8 cellular contexts compared by ENCODE assay signal in the genomic region with DNA sequence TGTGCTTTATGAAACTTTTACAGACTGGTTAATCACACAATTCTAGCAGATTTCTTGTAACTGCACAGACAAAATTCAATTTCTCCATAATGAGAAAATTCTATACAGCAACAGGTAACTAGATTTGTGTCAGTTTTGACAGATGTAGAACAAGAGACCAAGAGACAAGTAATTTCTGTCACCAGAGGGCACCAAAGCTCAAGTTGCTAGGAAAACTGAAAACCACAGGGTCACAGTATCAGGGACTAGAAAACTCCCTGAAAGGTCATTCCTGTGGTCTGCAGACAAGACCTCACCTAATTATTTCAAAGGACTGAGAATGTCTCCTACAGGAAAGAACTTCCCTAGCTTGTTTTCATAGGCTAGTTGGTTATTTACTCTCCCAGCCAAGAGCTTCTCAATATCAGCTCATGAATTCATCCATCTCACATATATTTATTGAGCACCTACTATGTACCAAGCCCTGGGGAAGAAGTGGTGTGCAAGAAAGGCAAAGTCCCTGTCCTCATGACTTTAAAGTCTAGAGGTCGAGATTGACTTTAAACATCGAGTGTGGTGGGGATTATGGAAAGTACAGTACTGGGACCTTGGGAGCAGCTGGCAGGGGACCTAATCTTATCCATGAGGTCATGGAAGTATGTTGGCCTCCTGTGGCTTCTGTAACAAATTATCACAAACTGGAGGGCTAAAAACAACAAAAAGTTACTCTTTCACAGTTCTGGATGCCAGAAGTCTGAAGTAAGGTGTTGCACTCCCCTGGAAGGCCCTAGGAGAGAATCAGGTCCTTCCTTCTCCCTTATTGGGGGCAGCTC. TPM values are rescaled to one million over a fixed set of nuclear protein-coding genes. Genes with fewer than 3 reads are reported as not detected.
DNase-seq lines count a peak whose midpoint lies in the region; ATAC-seq, FAIRE-seq and TF ChIP-seq lines count a peak whose summit lies in the region.

No MANE protein-coding gene starts in this region.

- FAIRE-seq in RCC 7860 (lab: Jason Lieb, UNC), result peak; percentile 14

- no peak overlapping the region for H3K27ac ChIP-seq in lower lobe of right lung

- no peaks in the 10 kb centered on the region for H3K27me3 ChIP-seq in lower lobe of right lung (ENCODE audit: low read depth)

- peak; percentile 68 for TF ChIP-seq CTCF in lower lobe of right lung (IDR thresholded peaks at IDR 0.05)

- ATAC-seq in lower lobe of right lung (peak; percentile 34 to 69), HG03095 (IDR thresholded peaks at IDR 0.05; ENCODE audit: unreplicated experiment) (no peak), GM21360 (IDR thresholded peaks at IDR 0.05; ENCODE audit: unreplicated experiment) (no peak)

- no peaks in the 10 kb centered on the region for H3K36me3 ChIP-seq in lower lobe of right lung

- TF ChIP-seq EP300 in Ishikawa (IDR thresholded peaks at IDR 0.05; ENCODE audit: borderline replicate concordance), result no peak

- TF ChIP-seq RAD21 in Ishikawa (IDR thresholded peaks at IDR 0.05; ENCODE audit: low read depth), result peak; percentile 87

- H3K4me1 ChIP-seq in lower lobe of right lung, result peaks cover 9% of the 10 kb centered on the region

- intact Hi-C loops in lower lobe of right lung (cut with DNase I), result no loop called here

- DNase-seq in stimulated activated CD4-positive, alpha-beta T cell treated with anti-CD3 and anti-CD28 coated beads, Interleukin-2, amount 100 ng/mL, for 4 hours (ENCODE audit: low read depth), result peak; percentile 10
- DNase-seq in stimulated activated CD4-positive, alpha-beta T cell treated with anti-CD3 and anti-CD28 coated beads, Interleukin-12 subunit alpha, Interleukin-12 subunit beta, amount 100 ng/mL, for 4 hours, result no peak
- DNase-seq in RCC 7860 (ENCODE audit: low spot score), result peak; percentile 57
- peak; percentile 53 to 65 for DNase-seq in dermis microvascular lymphatic vessel endothelial cell (ENCODE audit: low read depth in 2 of 2)
- no peak for DNase-seq in lower lobe of right lung

- H3K4me3 ChIP-seq in lower lobe of right lung, result no peak overlapping the region

- no peaks in the 10 kb centered on the region for H3K9me3 ChIP-seq in lower lobe of right lung

TF ChIP-seq in Ishikawa, 13 proteins besides CTCF, POLR2A, EP300 and RAD21:
- TF ChIP-seq EGR1 (IDR thresholded peaks at IDR 0.05) (no peak), TCF12 (IDR thresholded peaks at IDR 0.05; ENCODE audit: low read depth) (no peak), NFIC (IDR thresholded peaks at IDR 0.05) (no peak), CREB1 (IDR thresholded peaks at IDR 0.05; ENCODE audit: low read depth) (no peak), YY1 (IDR thresholded peaks at IDR 0.05; ENCODE audit: low read depth) (no peak)
- TF ChIP-seq, protein P1, sequence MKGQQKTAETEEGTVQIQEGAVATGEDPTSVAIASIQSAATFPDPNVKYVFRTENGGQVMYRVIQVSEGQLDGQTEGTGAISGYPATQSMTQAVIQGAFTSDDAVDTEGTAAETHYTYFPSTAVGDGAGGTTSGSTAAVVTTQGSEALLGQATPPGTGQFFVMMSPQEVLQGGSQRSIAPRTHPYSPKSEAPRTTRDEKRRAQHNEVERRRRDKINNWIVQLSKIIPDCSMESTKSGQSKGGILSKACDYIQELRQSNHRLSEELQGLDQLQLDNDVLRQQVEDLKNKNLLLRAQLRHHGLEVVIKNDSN (IDR thresholded peaks at IDR 0.05), result no peak
- TF ChIP-seq, protein P2, sequence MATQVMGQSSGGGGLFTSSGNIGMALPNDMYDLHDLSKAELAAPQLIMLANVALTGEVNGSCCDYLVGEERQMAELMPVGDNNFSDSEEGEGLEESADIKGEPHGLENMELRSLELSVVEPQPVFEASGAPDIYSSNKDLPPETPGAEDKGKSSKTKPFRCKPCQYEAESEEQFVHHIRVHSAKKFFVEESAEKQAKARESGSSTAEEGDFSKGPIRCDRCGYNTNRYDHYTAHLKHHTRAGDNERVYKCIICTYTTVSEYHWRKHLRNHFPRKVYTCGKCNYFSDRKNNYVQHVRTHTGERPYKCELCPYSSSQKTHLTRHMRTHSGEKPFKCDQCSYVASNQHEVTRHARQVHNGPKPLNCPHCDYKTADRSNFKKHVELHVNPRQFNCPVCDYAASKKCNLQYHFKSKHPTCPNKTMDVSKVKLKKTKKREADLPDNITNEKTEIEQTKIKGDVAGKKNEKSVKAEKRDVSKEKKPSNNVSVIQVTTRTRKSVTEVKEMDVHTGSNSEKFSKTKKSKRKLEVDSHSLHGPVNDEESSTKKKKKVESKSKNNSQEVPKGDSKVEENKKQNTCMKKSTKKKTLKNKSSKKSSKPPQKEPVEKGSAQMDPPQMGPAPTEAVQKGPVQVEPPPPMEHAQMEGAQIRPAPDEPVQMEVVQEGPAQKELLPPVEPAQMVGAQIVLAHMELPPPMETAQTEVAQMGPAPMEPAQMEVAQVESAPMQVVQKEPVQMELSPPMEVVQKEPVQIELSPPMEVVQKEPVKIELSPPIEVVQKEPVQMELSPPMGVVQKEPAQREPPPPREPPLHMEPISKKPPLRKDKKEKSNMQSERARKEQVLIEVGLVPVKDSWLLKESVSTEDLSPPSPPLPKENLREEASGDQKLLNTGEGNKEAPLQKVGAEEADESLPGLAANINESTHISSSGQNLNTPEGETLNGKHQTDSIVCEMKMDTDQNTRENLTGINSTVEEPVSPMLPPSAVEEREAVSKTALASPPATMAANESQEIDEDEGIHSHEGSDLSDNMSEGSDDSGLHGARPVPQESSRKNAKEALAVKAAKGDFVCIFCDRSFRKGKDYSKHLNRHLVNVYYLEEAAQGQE (IDR thresholded peaks at IDR 0.05; ENCODE audit: low read depth), result no peak

RNA-seq across cellular contexts. Expression of a gene that starts 47.8 kb away (rescaled TPM):
- total RNA-seq in dermis microvascular lymphatic vessel endothelial cell (44.4 and 51.1 TPM in 2 replicates), lower lobe of right lung (39.4 TPM)

Comparison
In these comparisons a context has a peak if more than half of its experiments do, and no peak if none do; other contexts are left out.
1. DNase-seq: peak in stimulated activated CD4-positive, alpha-beta T cell treated with anti-CD3 and anti-CD28 coated beads, Interleukin-2, amount 100 ng/mL, for 4 hours (single experiment), RCC 7860 (single experiment) and dermis microvascular lymphatic vessel endothelial cell (2 of 2); none in stimulated activated CD4-positive, alpha-beta T cell treated with anti-CD3 and anti-CD28 coated beads, Interleukin-12 subunit alpha, Interleukin-12 subunit beta, amount 100 ng/mL, for 4 hours (single experiment) and lower lobe of right lung (single experiment).
2. ATAC-seq: peak in lower lobe of right lung (2 of 2); none in HG03095 (single experiment) and GM21360 (single experiment).